ENCODE assay signal across 8 cellular contexts in the genomic region with DNA sequence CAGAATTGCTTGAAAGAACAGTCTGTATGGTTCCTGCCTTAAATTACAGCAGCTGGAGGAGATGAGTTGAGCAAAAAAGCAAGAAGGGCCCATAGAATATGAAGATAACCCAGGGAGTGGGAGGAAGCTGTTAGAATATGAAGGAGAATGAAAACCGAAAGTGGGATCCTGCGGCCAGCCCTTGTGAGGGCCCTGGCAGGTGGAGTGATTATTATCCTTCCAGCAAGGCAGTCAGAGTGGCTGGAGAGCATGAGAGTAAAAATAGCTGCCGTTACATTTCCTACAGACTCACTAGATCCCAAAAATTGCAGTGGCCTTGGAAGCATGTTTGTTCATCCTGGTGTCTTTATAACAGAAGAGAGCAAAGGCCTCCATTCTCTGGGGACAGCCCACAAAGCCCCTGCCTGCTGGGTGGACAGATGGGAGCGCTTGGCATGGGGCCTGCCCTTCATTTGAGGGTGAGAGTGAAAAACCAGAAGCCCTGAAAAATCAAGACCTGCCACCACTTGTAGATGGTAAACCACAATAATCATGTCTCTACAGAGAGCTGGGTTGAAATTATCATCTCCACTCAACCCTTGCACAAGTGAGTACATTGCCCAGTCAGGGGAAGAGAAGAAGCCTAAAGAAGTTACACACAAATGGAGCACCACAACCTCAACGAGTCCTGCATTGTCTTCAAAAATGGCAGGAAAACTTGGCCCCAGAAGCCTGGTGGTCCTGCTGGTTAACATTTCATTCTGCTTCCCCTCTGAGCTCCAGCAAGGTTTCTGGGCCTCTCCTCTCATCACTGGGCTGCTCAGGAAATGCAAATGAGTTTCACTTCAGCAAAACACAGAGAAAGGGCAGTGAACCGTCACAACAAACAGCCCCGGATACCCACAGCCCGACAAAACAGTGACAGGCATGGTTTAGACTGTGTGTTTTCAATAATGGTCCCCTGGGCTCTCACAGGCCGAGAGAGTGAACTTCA. TPM values are rescaled to one million over a fixed set of nuclear protein-coding genes. Genes with fewer than 3 reads are reported as not detected.
DNase-seq lines count a peak whose midpoint lies in the region; ATAC-seq and TF ChIP-seq lines count a peak whose summit lies in the region.

No MANE protein-coding gene starts in this region.

- BruUV-seq in PC-9 (replicated peaks; lab: Mats Ljungman, UMichigan): no TSS peak

- TF ChIP-seq CTCF in vagina (IDR thresholded peaks at IDR 0.05) (no peak), PC-9 (conservative IDR thresholded peaks at IDR 0.05) (no peak), RWPE1 (conservative IDR thresholded peaks at IDR 0.05; ENCODE audit: low read depth) (no peak)

- no peaks in the 10 kb centered on the region for H3K79me2 ChIP-seq in PC-9 (ENCODE audit: low read depth)

- H3K9me3 ChIP-seq in vagina: no peaks in the 10 kb centered on the region
- no peaks in the 10 kb centered on the region for H3K9me3 ChIP-seq in PC-9 (ENCODE audit: insufficient read depth, low read depth)

- H3K27ac Mint-ChIP-seq in activated CD8-positive, alpha-beta memory T cell treated with anti-CD3 and anti-CD28 coated beads, Interleukin-2, amount 10 ng/mL, durations not matched to agents 7 days and 5 days: peak overlapping the region; percentile 82
- H3K27ac Mint-ChIP-seq in immature natural killer cell: peak overlapping the region; percentile 74 to 96 (median 94)

- H3K4me2 ChIP-seq in PC-9: no peak overlapping the region

- POLR2A ChIA-PET in PC-9 (lab: Charles Lee; ENCODE audit: unreplicated experiment): interaction anchor here (0.6 kb wide), 1 partner anchor 79 kb away, joined by 9 read pairs; no protein-coding TSS in a partner anchor
- POLR2A ChIA-PET in RWPE1 (lab: Yijun Ruan, JAX; ENCODE audit: low non-redundant PET): no interaction called here

- peak overlapping the region; percentile 12 for H3K4me3 Mint-ChIP-seq in activated CD8-positive, alpha-beta memory T cell treated with anti-CD3 and anti-CD28 coated beads, Interleukin-2, amount 10 ng/mL, durations not matched to agents 7 days and 5 days
- H3K4me3 Mint-ChIP-seq in immature natural killer cell: peak overlapping the region; percentile 22 to 68 (median 62)

- H4K20me1 ChIP-seq in PC-9 (ENCODE audit: insufficient read depth): no peaks in the 10 kb centered on the region

- CTCF ChIA-PET in activated CD8-positive, alpha-beta memory T cell treated with anti-CD3 and anti-CD28 coated beads, Interleukin-2, amount 10 ng/mL, durations not matched to agents 7 days and 5 days (lab: Charles Lee): interaction anchor here (0.7 to 2.2 kb wide), 9 partner anchors 8 to 52 kb away, joined by 3 to 8 read pairs (median 4); partner anchors contain the start of gene CIPC
- CTCF ChIA-PET in PC-9 (lab: Charles Lee) (interaction anchor here (0.5 to 0.6 kb wide), 2 partner anchors 21 to 204 kb away, joined by 3 to 7 read pairs; no protein-coding TSS in a partner anchor), RWPE1 (lab: Yijun Ruan, JAX) (no interaction called here)

- peak; percentile 97 for DNase-seq in NAMALWA (ENCODE audit: low spot score)
- peak; percentile 82 for DNase-seq in activated CD8-positive, alpha-beta memory T cell treated with anti-CD3 and anti-CD28 coated beads, Interleukin-2, amount 10 ng/mL, durations not matched to agents 7 days and 5 days
- DNase-seq in immature natural killer cell: peak; percentile 36 to 48 (median 45)
- DNase-seq in vagina (ENCODE audit: extremely low spot score in 2 of 2): no peak
- DNase-seq in PC-9: no peak
- DNase-seq in RWPE1 (ENCODE audit: low spot score): no peak

- H3F3A ChIP-seq in PC-9 (ENCODE audit: insufficient read depth, low read depth): peaks cover 24% of the 10 kb centered on the region

- H3K27ac ChIP-seq in vagina (peak overlapping the region; percentile 29), PC-9 (no peak overlapping the region), RWPE1 (no peak overlapping the region)

- H3K9me2 ChIP-seq in PC-9 (ENCODE audit: insufficient read depth): no peaks in the 10 kb centered on the region

- H3K4me3 ChIP-seq in vagina (no peak overlapping the region), PC-9 (no peak overlapping the region)

- no peaks in the 10 kb centered on the region for H3K9me3 Mint-ChIP-seq in activated CD8-positive, alpha-beta memory T cell treated with anti-CD3 and anti-CD28 coated beads, Interleukin-2, amount 10 ng/mL, durations not matched to agents 7 days and 5 days (ENCODE audit: low read depth)
- no peaks in the 10 kb centered on the region for H3K9me3 Mint-ChIP-seq in immature natural killer cell

- H3K4me1 ChIP-seq in vagina (peaks cover 46% of the 10 kb centered on the region), PC-9 (replicated peaks; ENCODE audit: insufficient read depth) (peaks cover 26% of the 10 kb centered on the region)

- H3K4me1 Mint-ChIP-seq in activated CD8-positive, alpha-beta memory T cell treated with anti-CD3 and anti-CD28 coated beads, Interleukin-2, amount 10 ng/mL, durations not matched to agents 7 days and 5 days: peaks cover 35% of the 10 kb centered on the region
- peaks cover 26 to 42% of the 10 kb centered on the region in 2 donors for H3K4me1 Mint-ChIP-seq in immature natural killer cell

- ATAC-seq in GM18508 (IDR thresholded peaks at IDR 0.05; ENCODE audit: insufficient read depth, unreplicated experiment) (peak; percentile 70), GM21825 (IDR thresholded peaks at IDR 0.05; ENCODE audit: unreplicated experiment) (peak; percentile 73)
- ATAC-seq in activated CD8-positive, alpha-beta memory T cell treated with anti-CD3 and anti-CD28 coated beads, Interleukin-2, amount 10 ng/mL, durations not matched to agents 7 days and 5 days: peak; percentile 77

- no peaks in the 10 kb centered on the region for H3K36me3 Mint-ChIP-seq in activated CD8-positive, alpha-beta memory T cell treated with anti-CD3 and anti-CD28 coated beads, Interleukin-2, amount 10 ng/mL, durations not matched to agents 7 days and 5 days
- H3K36me3 Mint-ChIP-seq in immature natural killer cell: peaks cover 3 to 4% (median 3%) of the 10 kb centered on the region in 3 donors

- TF ChIP-seq POLR2A in vagina (IDR thresholded peaks at IDR 0.05): no peak

- H3K27me3 ChIP-seq in vagina (no peaks in the 10 kb centered on the region), PC-9 (ENCODE audit: insufficient read depth, low read depth) (peaks cover 15% of the 10 kb centered on the region)

- peaks cover 0 to 6% of the 10 kb centered on the region in 2 donors for H3K36me3 ChIP-seq in vagina
- H3K36me3 ChIP-seq in PC-9 (ENCODE audit: low read depth): no peaks in the 10 kb centered on the region

- H2AFZ ChIP-seq in PC-9: no peak overlapping the region

- intact Hi-C loops in vagina (cut with DNase I): no loop called here
- intact Hi-C loops in PC-9 (cut with micrococcal nuclease; ENCODE audit: unreplicated experiment): no loop called here

- peaks cover 21% of the 10 kb centered on the region for H3K27me3 Mint-ChIP-seq in activated CD8-positive, alpha-beta memory T cell treated with anti-CD3 and anti-CD28 coated beads, Interleukin-2, amount 10 ng/mL, durations not matched to agents 7 days and 5 days
- H3K27me3 Mint-ChIP-seq in immature natural killer cell (ENCODE audit: low read depth in 3 of 3): peaks cover 0 to 3% (median 1%) of the 10 kb centered on the region in 3 donors

RNA-seq across cellular contexts. Expression of gene ZDHHC22, which starts 20.5 kb away (rescaled TPM):
- total RNA-seq in activated CD8-positive, alpha-beta memory T cell treated with anti-CD3 and anti-CD28 coated beads, Interleukin-2, amount 10 ng/mL, durations not matched to agents 7 days and 5 days: not detected
- not detected for polyA plus RNA-seq in immature natural killer cell
- total RNA-seq in vagina (not detected), PC-9 (2021) (not detected in 2 replicates)

RNA-seq across cellular contexts. Expression of gene CIPC, which starts 23.0 kb away (rescaled TPM):
- 10 to 100 TPM; 11.3 to 12.0 TPM for total RNA-seq in activated CD8-positive, alpha-beta memory T cell treated with anti-CD3 and anti-CD28 coated beads, Interleukin-2, amount 10 ng/mL, durations not matched to agents 7 days and 5 days
- 1 to 10 TPM; 2.0 to 6.7 (median 3.2) TPM for polyA plus RNA-seq in immature natural killer cell
- 43.2 TPM for total RNA-seq in vagina
- 54.7 and 66.3 TPM in 2 replicates for total RNA-seq in PC-9 (2021)

Comparison
In these comparisons a context has a peak if more than half of its experiments do, and no peak if none do; other contexts are left out.
1. DNase-seq: peak in NAMALWA (single experiment), activated CD8-positive, alpha-beta memory T cell treated with anti-CD3 and anti-CD28 coated beads, Interleukin-2, amount 10 ng/mL, durations not matched to agents 7 days and 5 days (single experiment) and immature natural killer cell (3 of 3); none in vagina (0 of 2), PC-9 (0 of 2) and RWPE1 (single experiment).
2. Peak in every context shown above with its lines, with median percentiles within 50 percentile points of each other: ATAC-seq.